ENCODE assay signal across 8 cellular contexts in the genomic region with DNA sequence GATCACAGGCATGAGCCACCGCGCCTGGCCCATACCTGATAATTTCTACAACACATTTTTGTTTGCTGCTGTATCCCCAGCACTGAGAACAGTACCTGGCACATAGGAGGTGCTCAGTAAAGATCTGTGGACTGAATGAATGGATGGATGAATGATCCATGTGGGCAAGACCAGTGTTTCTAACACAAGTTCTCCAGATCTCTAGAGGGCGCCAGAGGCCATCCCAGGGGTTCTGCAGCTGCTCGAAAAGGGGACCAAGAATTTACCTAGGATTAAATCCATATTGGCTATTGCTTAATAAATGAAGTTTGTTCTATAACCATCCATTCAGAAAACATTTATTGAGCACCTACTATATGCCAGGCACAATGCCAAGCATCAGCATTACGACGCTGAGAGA.
DNase-seq lines count a peak whose midpoint lies in the region; ATAC-seq and TF ChIP-seq lines count a peak whose summit lies in the region.

No MANE protein-coding gene starts in this region.

- H2AFZ ChIP-seq in Loucy (ENCODE audit: low read length) = no peak overlapping the region

- H3K27ac Mint-ChIP-seq in glutamatergic neuron (ENCODE audit: unreplicated experiment) = no peak overlapping the region

- no peak overlapping the region for H3K27ac ChIP-seq in RWPE1
- no peak overlapping the region for H3K27ac ChIP-seq in testis

- no peak overlapping the region for H3K4me2 ChIP-seq in Loucy (ENCODE audit: low read depth, low read length, poor library complexity, severe bottlenecking)

- H4K20me1 ChIP-seq in Loucy (ENCODE audit: insufficient read depth, low read length, poor library complexity, severe bottlenecking) = no peaks in the 10 kb centered on the region

- H3K9me3 ChIP-seq in Loucy (ENCODE audit: insufficient read depth, low read depth, low read length) (no peaks in the 10 kb centered on the region), testis (no peaks in the 10 kb centered on the region)

- H3K4me1 ChIP-seq in Loucy (ENCODE audit: insufficient read depth, low read length, poor library complexity, severe bottlenecking) = no peaks in the 10 kb centered on the region
- no peaks in the 10 kb centered on the region for H3K4me1 ChIP-seq in testis

- no peaks in the 10 kb centered on the region for H3K36me3 Mint-ChIP-seq in activated T-cell treated with anti-CD3 and anti-CD28 coated beads, Interleukin-2, amount 50 U/mL, for 4 hours (ENCODE audit: insufficient read depth)
- no peaks in the 10 kb centered on the region for H3K36me3 Mint-ChIP-seq in glutamatergic neuron (ENCODE audit: unreplicated experiment)

- CTCF ChIA-PET in RWPE1 (lab: Yijun Ruan, JAX) = interaction anchor here (0.6 to 1.5 kb wide), 8 partner anchors 10 to 1781 kb away, joined by 3 to 6 read pairs (median 3); no protein-coding TSS in a partner anchor

- TF ChIP-seq CTCF in Loucy (conservative IDR thresholded peaks at IDR 0.05; ENCODE audit: low read length) (peak; percentile 56), RWPE1 (conservative IDR thresholded peaks at IDR 0.05; ENCODE audit: low read depth) (peak; percentile 14; the same call in 1 of the 2 replicates), glutamatergic neuron (IDR thresholded peaks at IDR 0.05; ENCODE audit: partially characterized antibody, unreplicated experiment) (peak; percentile 46), testis (IDR thresholded peaks at IDR 0.05) (peak in 2 of 3 experiments; percentile 12 to 48)

- H3K27me3 ChIP-seq in Loucy (ENCODE audit: insufficient read depth, low read length, poor library complexity, severe bottlenecking) (no peaks in the 10 kb centered on the region), testis (no peaks in the 10 kb centered on the region)

- TF ChIP-seq POLR2A in testis (IDR thresholded peaks at IDR 0.05) = no peak

- no peaks in the 10 kb centered on the region for H3K9me3 Mint-ChIP-seq in activated T-cell treated with anti-CD3 and anti-CD28 coated beads, Interleukin-2, amount 50 U/mL, for 4 hours
- peaks cover 3% of the 10 kb centered on the region for H3K9me3 Mint-ChIP-seq in glutamatergic neuron (ENCODE audit: unreplicated experiment)

- H3K4me1 Mint-ChIP-seq in activated T-cell treated with anti-CD3 and anti-CD28 coated beads, Interleukin-2, amount 50 U/mL, for 4 hours (ENCODE audit: low read depth) = no peaks in the 10 kb centered on the region
- H3K4me1 Mint-ChIP-seq in glutamatergic neuron (ENCODE audit: low read depth, unreplicated experiment) = no peaks in the 10 kb centered on the region

- no peaks in the 10 kb centered on the region for H3K9me2 ChIP-seq in Loucy (replicated peaks; ENCODE audit: low read depth, low read length)

- POLR2A ChIA-PET in RWPE1 (lab: Yijun Ruan, JAX; ENCODE audit: low non-redundant PET) = no interaction called here

- no peaks in the 10 kb centered on the region for H3K79me2 ChIP-seq in Loucy (ENCODE audit: insufficient read depth, low read length)

- H3K4me3 ChIP-seq in Loucy (ENCODE audit: low read length, poor library complexity, severe bottlenecking) = no peak overlapping the region
- no peak overlapping the region for H3K4me3 ChIP-seq in testis

- intact Hi-C loops in testis (cut with DNase I; ENCODE audit: low total_unique reads) = no loop called here

- no peak for ATAC-seq in activated T-cell treated with anti-CD3 and anti-CD28 coated beads, Interleukin-2, amount 50 U/mL, for 4 hours
- no peak for ATAC-seq in GM19397 (IDR thresholded peaks at IDR 0.05; ENCODE audit: unreplicated experiment)

- H3K9ac ChIP-seq in Loucy (ENCODE audit: low read depth, low read length, poor library complexity, severe bottlenecking) = no peak overlapping the region

- no peak overlapping the region for H3K4me3 Mint-ChIP-seq in activated T-cell treated with anti-CD3 and anti-CD28 coated beads, Interleukin-2, amount 50 U/mL, for 4 hours
- no peak overlapping the region for H3K4me3 Mint-ChIP-seq in glutamatergic neuron (ENCODE audit: unreplicated experiment)

- 31 to 35% methylated on average over 6 of the region's 6 CpGs for WGBS in testis, 2 donors

- H3K36me3 ChIP-seq in Loucy (ENCODE audit: insufficient read depth, low read length) (no peaks in the 10 kb centered on the region), testis (ENCODE audit: low read depth, missing control alignments) (no peaks in the 10 kb centered on the region)

- H3K27me3 Mint-ChIP-seq in activated T-cell treated with anti-CD3 and anti-CD28 coated beads, Interleukin-2, amount 50 U/mL, for 4 hours (ENCODE audit: low read depth) = peaks cover 21% of the 10 kb centered on the region
- peaks cover 12% of the 10 kb centered on the region for H3K27me3 Mint-ChIP-seq in glutamatergic neuron (ENCODE audit: unreplicated experiment)

- no peaks in the 10 kb centered on the region for H3F3A ChIP-seq in Loucy (ENCODE audit: low read depth)

- peak; percentile 3 for DNase-seq in activated T-cell treated with anti-CD3 and anti-CD28 coated beads for 4 hours
- no peak for DNase-seq in activated T-cell treated with anti-CD3 and anti-CD28 coated beads, Interleukin-2, amount 50 U/mL, for 4 hours
- DNase-seq in RWPE1 (ENCODE audit: low spot score) = peak; percentile 28
- peak; percentile 64 for DNase-seq in glutamatergic neuron
- peak; percentile 66 for DNase-seq in testis
- DNase-seq in cerebellar nuclear complex (lab: John Stamatoyannopoulos, UW) = no peak

Comparison
In these comparisons a context has a peak if more than half of its experiments do, and no peak if none do; other contexts are left out.
1. DNase-seq: peak in activated T-cell treated with anti-CD3 and anti-CD28 coated beads for 4 hours (single experiment), RWPE1 (single experiment), glutamatergic neuron (single experiment) and testis (single experiment); none in activated T-cell treated with anti-CD3 and anti-CD28 coated beads, Interleukin-2, amount 50 U/mL, for 4 hours (single experiment) and cerebellar nuclear complex (0 of 2).
2. Peak in every context shown above with its lines, with median percentiles within 50 percentile points of each other: CTCF ChIP-seq.